ENCODE assay signal across 16 cellular contexts in genomic region chr11:67376022-67376386, GRCh38. TPM values are rescaled to one million over a fixed set of nuclear protein-coding genes. Genes with fewer than 3 reads are reported as not detected.
A peak's percentile ranks its signal among the peaks of the same experiment; 100 is the strongest.
DNase-seq lines count a peak whose midpoint lies in the region; ATAC-seq and TF ChIP-seq lines count a peak whose summit lies in the region.
"Had no signal": no experiment of that assay in that cellular context is flagged by ENCODE, and none has a peak within 500 bp of the region (broad histone marks: within the 10 kb centered on the region; RNA-seq: fewer than 3 reads in every experiment).

No MANE protein-coding gene starts in this region.

- H3K4me1 Mint-ChIP-seq in Calu3 (ENCODE audit: low read depth, unreplicated experiment) = peaks cover 56% of the 10 kb centered on the region
- H3K4me1 Mint-ChIP-seq in naive thymus-derived CD4-positive, alpha-beta T cell = peaks cover 10 to 32% (median 25%) of the 10 kb centered on the region in 7 donors

- peak overlapping the region; percentile 91 for H2AK5ac ChIP-seq in neuronal stem cell (ENCODE audit: low read depth, low read length)

- H2BK120ac ChIP-seq in neuronal stem cell (ENCODE audit: low read depth, low read length) = peak overlapping the region; percentile 97

- H3K36me3 Mint-ChIP-seq in Calu3 (ENCODE audit: insufficient read depth, unreplicated experiment) = peaks cover 49% of the 10 kb centered on the region
- peaks cover 0 to 3% (median 0%) of the 10 kb centered on the region in 5 donors for H3K36me3 Mint-ChIP-seq in naive thymus-derived CD4-positive, alpha-beta T cell

- H3K9me3 Mint-ChIP-seq in Calu3 (ENCODE audit: low read depth, unreplicated experiment) = no peaks in the 10 kb centered on the region
- peaks cover 0 to 2% (median 0%) of the 10 kb centered on the region in 11 donors for H3K9me3 Mint-ChIP-seq in naive thymus-derived CD4-positive, alpha-beta T cell

- H2AFZ ChIP-seq in PC-9 = no peak overlapping the region
- H2AFZ ChIP-seq in hepatocyte = no peak overlapping the region
- H2AFZ ChIP-seq in neuronal stem cell (ENCODE audit: low read length) = peak overlapping the region; percentile 83

- H4K91ac ChIP-seq in neuronal stem cell (ENCODE audit: low read depth, low read length, poor library complexity) = no peak overlapping the region

- H3K4ac ChIP-seq in neuronal stem cell (ENCODE audit: low read length) = peak overlapping the region; percentile 32

- peaks cover 12% of the 10 kb centered on the region for H4K20me1 ChIP-seq in PC-9 (ENCODE audit: insufficient read depth)
- H4K20me1 ChIP-seq in hepatocyte (ENCODE audit: insufficient read depth, poor library complexity, severe bottlenecking) = no peaks in the 10 kb centered on the region

- H3K14ac ChIP-seq in neuronal stem cell (ENCODE audit: low read length) = peak overlapping the region; percentile 98

- peaks cover 8% of the 10 kb centered on the region for H3K79me1 ChIP-seq in neuronal stem cell (ENCODE audit: low read depth, low read length)

- no peaks in the 10 kb centered on the region for H3K9me3 ChIP-seq in PC-9 (ENCODE audit: insufficient read depth, low read depth)
- no peaks in the 10 kb centered on the region for H3K9me3 ChIP-seq in hepatocyte (ENCODE audit: low read depth)
- H3K9me3 ChIP-seq in neuronal stem cell (replicated peaks in 1 of 2; ENCODE audit: control insufficient read depth in 2 of 2, insufficient read depth in 1 of 2, low read depth in 1 of 2, low read length in 2 of 2) = no peaks in the 10 kb centered on the region
- H3K9me3 ChIP-seq in naive thymus-derived CD4-positive, alpha-beta T cell (ENCODE audit: control insufficient read depth in 2 of 3, low read length in 3 of 3) = no peaks in the 10 kb centered on the region
- H3K9me3 ChIP-seq: left lung had no signal

- peak overlapping the region; percentile 93 for H3K18ac ChIP-seq in neuronal stem cell (ENCODE audit: low read length)

- H3K36me3 ChIP-seq in PC-9 (ENCODE audit: low read depth) (no peaks in the 10 kb centered on the region), hepatocyte (replicated peaks; ENCODE audit: insufficient read depth, low read depth) (no peaks in the 10 kb centered on the region), neuronal stem cell (replicated peaks in 1 of 2; ENCODE audit: control insufficient read depth in 2 of 2, insufficient read depth in 2 of 2, low read length in 2 of 2) (no peaks in the 10 kb centered on the region)
- no peaks in the 10 kb centered on the region for H3K36me3 ChIP-seq in naive thymus-derived CD4-positive, alpha-beta T cell (ENCODE audit: control insufficient read depth in 2 of 3, insufficient read depth in 3 of 3, low read length in 3 of 3)
- H3K36me3 ChIP-seq: left lung had no signal

- H3K9me2 ChIP-seq in PC-9 (ENCODE audit: insufficient read depth) = no peaks in the 10 kb centered on the region
- no peaks in the 10 kb centered on the region for H3K9me2 ChIP-seq in hepatocyte (replicated peaks; ENCODE audit: insufficient read depth)

- peak overlapping the region; percentile 95 for H2BK12ac ChIP-seq in neuronal stem cell (ENCODE audit: low read length)

- peak overlapping the region; percentile 78 for H3K9ac ChIP-seq in neuronal stem cell (ENCODE audit: low read depth, low read length, poor library complexity)

- no peaks in the 10 kb centered on the region for H3K27me3 ChIP-seq in PC-9 (ENCODE audit: insufficient read depth, low read depth)
- no peaks in the 10 kb centered on the region for H3K27me3 ChIP-seq in hepatocyte
- H3K27me3 ChIP-seq in neuronal stem cell (ENCODE audit: control insufficient read depth in 3 of 3, insufficient read depth in 3 of 3, low read depth in 1 of 3, low read length in 3 of 3) = peaks cover 0 to 10% (median 0%) of the 10 kb centered on the region in 3 experiments
- H3K27me3 ChIP-seq in naive thymus-derived CD4-positive, alpha-beta T cell (ENCODE audit: control insufficient read depth in 2 of 2, insufficient read depth in 2 of 2, low read length in 2 of 2) = peaks cover 0 to 5% of the 10 kb centered on the region in 2 donors
- H3K27me3 ChIP-seq: left lung had no signal

- WGBS in hepatocyte (ENCODE audit: low lambda C conversion rate, missing lambda C conversion rate) = 83% methylated on average over 1 of the region's 1 CpG
- WGBS in neuronal stem cell (ENCODE audit: extremely low coverage in 2 of 2, insufficient read length in 2 of 2, insufficient replicate concordance in 1 of 2), 2 donors = no CpG with 5 or more reads among the region's 1 CpG

- intact Hi-C loops in Calu3 (cut with micrococcal nuclease; ENCODE audit: unreplicated experiment) = no loop called here
- intact Hi-C loops in PC-9 (cut with micrococcal nuclease; ENCODE audit: unreplicated experiment) = loop anchor here (5.0 to 10.0 kb wide), 3 partner anchors 131 to 531 kb away; partner anchors contain the start of genes RCE1 and RHOD
- intact Hi-C loops in naive thymus-derived CD4-positive, alpha-beta T cell (cut with micrococcal nuclease) = no loop called here

- peak overlapping the region; percentile 94 for H3K4me2 ChIP-seq in PC-9
- peak overlapping the region; percentile 91 for H3K4me2 ChIP-seq in hepatocyte
- H3K4me2 ChIP-seq in neuronal stem cell (ENCODE audit: insufficient read depth, low read length, poor library complexity, severe bottlenecking) = peak overlapping the region; percentile 52

- H4K8ac ChIP-seq in neuronal stem cell (ENCODE audit: low read depth, low read length) = no peak overlapping the region

- peak overlapping the region; percentile 75 for H3K27ac Mint-ChIP-seq in Calu3 (ENCODE audit: unreplicated experiment)
- H3K27ac Mint-ChIP-seq in naive thymus-derived CD4-positive, alpha-beta T cell = peak overlapping the region in 1 of 9 donors; percentile 46

- CTCF ChIA-PET in Calu3 (lab: Charles Lee) = interaction anchor here (0.6 to 3.3 kb wide), 4 partner anchors 19 to 45 kb away, joined by 3 to 30 read pairs (median 8); no protein-coding TSS in a partner anchor
- CTCF ChIA-PET in PC-9 (lab: Charles Lee) = interaction anchor here (0.6 to 2.6 kb wide), 3 partner anchors 25 to 194 kb away, joined by 7 to 13 read pairs (median 10); no protein-coding TSS in a partner anchor
- CTCF ChIA-PET in naive thymus-derived CD4-positive, alpha-beta T cell (lab: Charles Lee) = interaction anchor here (0.6 to 21.2 kb wide), 3 partner anchors 10 to 29 kb away, joined by 3 to 495 read pairs (median 40); partner anchors contain the start of gene POLD4

- H3K79me2 ChIP-seq in PC-9 (ENCODE audit: low read depth) (peaks cover 42% of the 10 kb centered on the region), hepatocyte (peaks cover 15% of the 10 kb centered on the region)

- no TSS peak for BruUV-seq in Calu3 (replicated peaks; lab: Mats Ljungman, UMichigan)
- BruUV-seq in PC-9 (replicated peaks; lab: Mats Ljungman, UMichigan) = no TSS peak

- peak overlapping the region; percentile 99 for H3K27ac ChIP-seq in PC-9
- H3K27ac ChIP-seq in hepatocyte = peak overlapping the region; percentile 99
- H3K27ac ChIP-seq in neuronal stem cell (replicated peaks; ENCODE audit: low read length) = no peak overlapping the region
- no peak overlapping the region for H3K27ac ChIP-seq in naive thymus-derived CD4-positive, alpha-beta T cell (ENCODE audit: low read depth, low read length)
- H3K27ac ChIP-seq: left lung, SK-N-MC had no signal

- no peaks in the 10 kb centered on the region for H3K27me3 Mint-ChIP-seq in Calu3 (ENCODE audit: unreplicated experiment)
- H3K27me3 Mint-ChIP-seq in naive thymus-derived CD4-positive, alpha-beta T cell = peaks cover 0 to 51% (median 14%) of the 10 kb centered on the region in 5 donors

- peak overlapping the region; percentile 84 for H2BK5ac ChIP-seq in neuronal stem cell (ENCODE audit: low read length)

- H2BK15ac ChIP-seq in neuronal stem cell (ENCODE audit: low read length) = peak overlapping the region; percentile 96

- H3K4me1 ChIP-seq in PC-9 (replicated peaks; ENCODE audit: insufficient read depth) (peaks cover 78% of the 10 kb centered on the region), hepatocyte (ENCODE audit: insufficient read depth) (peaks cover 48% of the 10 kb centered on the region), neuronal stem cell (ENCODE audit: control insufficient read depth in 2 of 2, insufficient read depth in 1 of 2, low read depth in 1 of 2, low read length in 2 of 2) (peaks cover 39 to 44% of the 10 kb centered on the region in 2 donors)
- peaks cover 12 to 20% of the 10 kb centered on the region in 2 donors for H3K4me1 ChIP-seq in naive thymus-derived CD4-positive, alpha-beta T cell (ENCODE audit: control insufficient read depth in 2 of 2, insufficient read depth in 2 of 2, low read length in 2 of 2)

- TF ChIP-seq CTCF in Calu3 (IDR thresholded peaks at IDR 0.05; ENCODE audit: unreplicated experiment) = no peak
- TF ChIP-seq CTCF in PC-9 (conservative IDR thresholded peaks at IDR 0.05) = no peak
- no peak for TF ChIP-seq CTCF in hepatocyte (IDR thresholded peaks at IDR 0.05; ENCODE audit: poor library complexity)

- H3F3A ChIP-seq in PC-9 (ENCODE audit: insufficient read depth, low read depth) = peaks cover 69% of the 10 kb centered on the region

- DNase-seq in Calu3 = no peak
- no peak for DNase-seq in PC-9
- DNase-seq in hepatocyte (ENCODE audit: low spot score) = no peak
- DNase-seq in neuronal stem cell (ENCODE audit: low spot score) = no peak
- no peak for DNase-seq in activated effector memory CD4-positive, alpha-beta T cell treated with Interleukin-2 at 50 U/mL for 16 hours
- DNase-seq in naive thymus-derived CD4-positive, alpha-beta T cell = no peak
- DNase-seq: central memory CD4-positive, alpha-beta T cell; COR-L47; effector memory CD4-positive, alpha-beta T cell; hippocampal formation; left lung; NCI-H1417; NCI-H69 had no signal

- ATAC-seq in GM18520 (IDR thresholded peaks at IDR 0.05; ENCODE audit: unreplicated experiment) (no peak), GM18517 (IDR thresholded peaks at IDR 0.05; ENCODE audit: unreplicated experiment) (no peak)
- no peak for ATAC-seq in naive thymus-derived CD4-positive, alpha-beta T cell
- ATAC-seq: left lung had no signal

- no peak overlapping the region for H3K23ac ChIP-seq in neuronal stem cell (ENCODE audit: low read depth, low read length, poor library complexity)

- H3K4me3 ChIP-seq in PC-9 (peak overlapping the region; percentile 44; the same call in 1 of the 2 replicates), hepatocyte (no peak overlapping the region), neuronal stem cell (ENCODE audit: low read length in 2 of 2) (no peak overlapping the region)
- no peak overlapping the region for H3K4me3 ChIP-seq in naive thymus-derived CD4-positive, alpha-beta T cell (ENCODE audit: low read length)
- H3K4me3 ChIP-seq: left lung, SK-N-MC had no signal

- no peak overlapping the region for H3K4me3 Mint-ChIP-seq in Calu3 (ENCODE audit: low read depth, unreplicated experiment)
- peak overlapping the region in 3 of 10 donors; percentile 17 to 70 (median 37) for H3K4me3 Mint-ChIP-seq in naive thymus-derived CD4-positive, alpha-beta T cell

- POLR2A ChIA-PET in PC-9 (lab: Charles Lee; ENCODE audit: unreplicated experiment) = interaction anchor here (0.5 to 2.2 kb wide), 4 partner anchors 18 to 413 kb away, joined by 3 to 48 read pairs (median 10); partner anchors contain the start of gene AIP
- POLR2A ChIA-PET in naive thymus-derived CD4-positive, alpha-beta T cell (lab: Charles Lee) = interaction anchor here (0.6 to 16.2 kb wide), 3 partner anchors 19 to 107 kb away, joined by 3 to 272 read pairs (median 3); partner anchors contain the start of gene POLD4

RNA-seq across cellular contexts. Expression of gene CLCF1, which starts 2.6 kb away (rescaled TPM):
- total RNA-seq in Calu3 (2022) = 7.1 and 7.5 TPM in 2 replicates
- total RNA-seq in PC-9 (2021) = 15.9 and 17.0 TPM in 2 replicates
- total RNA-seq in hepatocyte = 5.5 and 13.2 TPM in 2 replicates
- polyA plus RNA-seq in hepatocyte = 6.5 and 9.4 TPM in 2 replicates
- polyA plus RNA-seq in neuronal stem cell (2013, experiment 1 of 2) = 3.4 TPM
- polyA plus RNA-seq in neuronal stem cell (2013, experiment 2 of 2) = 3.3 TPM
- total RNA-seq in naive thymus-derived CD4-positive, alpha-beta T cell = 1 to 10 TPM in 2 of 5 experiments, under 1 TPM in 3; 0.32 to 7.8 (median 0.70) TPM
- polyA plus RNA-seq in naive thymus-derived CD4-positive, alpha-beta T cell = not detected

RNA-seq across cellular contexts. Expression of gene RAD9A, which starts 15.8 kb away (rescaled TPM):
- total RNA-seq in Calu3 (2022) (26.9 and 38.6 TPM in 2 replicates), PC-9 (2021) (62.8 and 79.8 TPM in 2 replicates), hepatocyte (17.3 and 24.0 TPM in 2 replicates)
- 20.2 and 25.0 TPM in 2 replicates for polyA plus RNA-seq in hepatocyte
- polyA plus RNA-seq in neuronal stem cell (2013, experiment 1 of 2) = 29.1 TPM
- 29.1 TPM for polyA plus RNA-seq in neuronal stem cell (2013, experiment 2 of 2)
- total RNA-seq in naive thymus-derived CD4-positive, alpha-beta T cell = 10 to 100 TPM; 25.6 to 48.0 (median 45.0) TPM
- polyA plus RNA-seq in naive thymus-derived CD4-positive, alpha-beta T cell = 1 to 10 TPM; 6.3 to 7.2 TPM

RNA-seq across cellular contexts. Expression of gene POLD4, which starts 22.7 kb away (rescaled TPM):
- total RNA-seq in Calu3 (2022) = 95.1 and 119 TPM in 2 replicates
- 67.1 and 83.7 TPM in 2 replicates for total RNA-seq in PC-9 (2021)
- total RNA-seq in hepatocyte = 69.8 and 74.4 TPM in 2 replicates
- polyA plus RNA-seq in hepatocyte = 97.4 and 117 TPM in 2 replicates
- 11.9 TPM for polyA plus RNA-seq in neuronal stem cell (2013, experiment 1 of 2)
- 10.9 TPM for polyA plus RNA-seq in neuronal stem cell (2013, experiment 2 of 2)
- total RNA-seq in naive thymus-derived CD4-positive, alpha-beta T cell = 100 to 1,000 TPM in 1 of 5 experiments, 10 to 100 TPM in 4; 59.9 to 104 (median 76.1) TPM
- polyA plus RNA-seq in naive thymus-derived CD4-positive, alpha-beta T cell = 100 to 1,000 TPM in 1 of 2 donors, 10 to 100 TPM in 1; 98.9 to 116 TPM

RNA-seq across cellular contexts. Expression of gene PPP1CA, which starts 25.7 kb away (rescaled TPM):
- total RNA-seq in Calu3 (2022) (179 and 180 TPM in 2 replicates), PC-9 (2021) (306 and 351 TPM in 2 replicates), hepatocyte (146 and 152 TPM in 2 replicates)
- polyA plus RNA-seq in hepatocyte = 242 TPM in 2 replicates
- polyA plus RNA-seq in neuronal stem cell (2013, experiment 1 of 2) = 114 TPM
- polyA plus RNA-seq in neuronal stem cell (2013, experiment 2 of 2) = 112 TPM
- 100 to 1,000 TPM in 4 of 5 experiments, 10 to 100 TPM in 1; 83.0 to 339 (median 122) TPM for total RNA-seq in naive thymus-derived CD4-positive, alpha-beta T cell
- 100 to 1,000 TPM; 350 to 363 TPM for polyA plus RNA-seq in naive thymus-derived CD4-positive, alpha-beta T cell

RNA-seq across cellular contexts. Expression of gene TBC1D10C, which starts 27.9 kb away (rescaled TPM):
- not detected in 2 replicates for total RNA-seq in Calu3 (2022)
- total RNA-seq in PC-9 (2021) = 0.58 TPM in 1 of 2 replicates, not detected in the other
- total RNA-seq in hepatocyte = 0.16 TPM in 1 of 2 replicates, not detected in the other
- polyA plus RNA-seq in hepatocyte = 0.07 and 0.26 TPM in 2 replicates
- polyA plus RNA-seq in neuronal stem cell (2013, experiment 1 of 2) = 0.36 TPM
- polyA plus RNA-seq in neuronal stem cell (2013, experiment 2 of 2) = 0.53 TPM
- total RNA-seq in naive thymus-derived CD4-positive, alpha-beta T cell = 100 to 1,000 TPM; 243 to 425 (median 346) TPM
- 100 to 1,000 TPM; 225 to 366 TPM for polyA plus RNA-seq in naive thymus-derived CD4-positive, alpha-beta T cell

Comparison
In these comparisons a context has a peak if more than half of its experiments do, and no peak if none do; other contexts are left out.
1. H3K27ac ChIP-seq: peak in PC-9 (single experiment) and hepatocyte (single experiment); none in neuronal stem cell (single experiment) and naive thymus-derived CD4-positive, alpha-beta T cell (single experiment).
2. Peak in every context shown above with its lines, with median percentiles within 50 percentile points of each other: H3K4me2 ChIP-seq.